Comparison of ENCODE assay signal across 17 cellular contexts in genomic region chr4:19636451-19636850, GRCh38.
DNase-seq lines count a peak whose midpoint lies in the region; FAIRE-seq and TF ChIP-seq lines count a peak whose summit lies in the region.
"Had no signal": no experiment of that assay in that cellular context is flagged by ENCODE, and none has a peak within 500 bp of the region (broad histone marks: within the 10 kb centered on the region; RNA-seq: fewer than 3 reads in every experiment).

No MANE protein-coding gene starts in this region.

- no peak overlapping the region for H3K4me3 ChIP-seq in HFF-Myc (replicated peaks; ENCODE audit: low read depth, low read length)
- H3K4me3 ChIP-seq: BLaER1, GM12878, HAP-1, K562 had no signal

- no peak for TF ChIP-seq CTCF in HFF-Myc (IDR thresholded peaks at IDR 0.05; ENCODE audit: low read depth, low read length, missing control alignments)

- DNase-seq in HFF-Myc (ENCODE audit: extremely low read depth, low read depth) (peak; percentile 11), fibroblast of peridontal ligament (ENCODE audit: extremely low read depth) (peak; percentile 46), HK-2 (ENCODE audit: unreplicated experiment) (no peak), DMS153 treated with DMSO at 0.1 percent for 48 hours (lab: John Stamatoyannopoulos, UW; ENCODE audit: unreplicated experiment) (no peak)
- DNase-seq in activated CD4-positive, alpha-beta T cell treated with anti-CD3 and anti-CD28 coated beads, Interleukin-2, amount 50 U/mL, for 48 hours = no peak
- DNase-seq: CD4-positive, alpha-beta memory T cell; DMS153; DMS79 treated with DMSO at 0.1 percent for 48 hours; IMR-90 had no signal

- FAIRE-seq in endometrium (lab: Jason Lieb, UNC) = peak; percentile 18
- FAIRE-seq: A204.1, GM12878, GM19239, HTR-8/SVneo, K562 had no signal

Comparison
In these comparisons a context has a peak if more than half of its experiments do, and no peak if none do; other contexts are left out.
1. DNase-seq: peak in HFF-Myc (single experiment) and fibroblast of peridontal ligament (single experiment); none in HK-2 (single experiment), DMS153 treated with DMSO at 0.1 percent for 48 hours (single experiment) and activated CD4-positive, alpha-beta T cell treated with anti-CD3 and anti-CD28 coated beads, Interleukin-2, amount 50 U/mL, for 48 hours (0 of 2).